11 cellular contexts compared by ENCODE assay signal in the genomic region with DNA sequence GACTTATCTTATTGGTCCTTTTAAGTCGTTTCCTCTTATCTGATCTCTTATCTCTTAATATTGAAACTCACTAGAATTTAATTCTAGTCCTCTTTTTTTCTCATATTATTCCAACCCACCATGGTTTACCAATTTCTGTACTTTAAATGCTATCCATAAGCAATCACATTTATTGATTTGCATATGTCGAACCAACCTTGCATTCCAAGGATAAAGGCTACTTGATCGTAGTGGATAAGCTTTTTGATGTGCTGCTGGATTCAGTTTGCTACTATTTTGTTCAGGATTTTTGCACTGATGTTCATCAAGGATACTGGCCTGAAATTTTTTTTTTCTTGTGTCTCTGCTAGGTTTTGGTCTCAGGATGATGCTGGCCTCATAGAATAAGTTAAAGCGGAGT. TPM values are rescaled to one million over a fixed set of nuclear protein-coding genes. Genes with fewer than 3 reads are reported as not detected.
"Had no signal": no experiment of that assay in that cellular context is flagged by ENCODE, and none has a peak within 500 bp of the region (broad histone marks: within the 10 kb centered on the region; RNA-seq: fewer than 3 reads in every experiment).

No MANE protein-coding gene starts in this region.

- H3K9ac ChIP-seq: GM23248 had no signal

- H3K36me3 ChIP-seq: HAP-1 had no signal

- H3K4me2 ChIP-seq: GM23338 had no signal

- ATAC-seq: GM23338, HCT116 had no signal

- H3K4me1 ChIP-seq: HAP-1 had no signal

- H3K4me1 Mint-ChIP-seq: GM23338 had no signal

- DNase-seq: GM23248, GOT3, H7, HCEC 1CT, HFFc6 had no signal

- H3K27ac Mint-ChIP-seq: GM23338, HFFc6 had no signal

- H2AFZ ChIP-seq: GM23248, GM23338 had no signal

- H3K27ac ChIP-seq: GM23248 had no signal

- FAIRE-seq: H1, H54 had no signal

- H3K4me3 ChIP-seq: GM23248, GM23338, HAP-1 had no signal

- H3K4me3 Mint-ChIP-seq: GM23338, HFFc6 had no signal

RNA-seq across cellular contexts. Expression of gene DEFB125, which starts 7.7 kb away (rescaled TPM):
- total RNA-seq: GM23248, GM23338, H1, H4, H7, HFFc6 had no signal
- polyA plus RNA-seq: GM23248, GM23338, H1 had no signal

RNA-seq across cellular contexts. Expression of gene DEFB126, which starts 47.2 kb away (rescaled TPM):
- total RNA-seq: GM23248, GM23338, H1, H4, H7, HFFc6 had no signal
- polyA plus RNA-seq: GM23248, GM23338, H1 had no signal
